In the genomic region with DNA sequence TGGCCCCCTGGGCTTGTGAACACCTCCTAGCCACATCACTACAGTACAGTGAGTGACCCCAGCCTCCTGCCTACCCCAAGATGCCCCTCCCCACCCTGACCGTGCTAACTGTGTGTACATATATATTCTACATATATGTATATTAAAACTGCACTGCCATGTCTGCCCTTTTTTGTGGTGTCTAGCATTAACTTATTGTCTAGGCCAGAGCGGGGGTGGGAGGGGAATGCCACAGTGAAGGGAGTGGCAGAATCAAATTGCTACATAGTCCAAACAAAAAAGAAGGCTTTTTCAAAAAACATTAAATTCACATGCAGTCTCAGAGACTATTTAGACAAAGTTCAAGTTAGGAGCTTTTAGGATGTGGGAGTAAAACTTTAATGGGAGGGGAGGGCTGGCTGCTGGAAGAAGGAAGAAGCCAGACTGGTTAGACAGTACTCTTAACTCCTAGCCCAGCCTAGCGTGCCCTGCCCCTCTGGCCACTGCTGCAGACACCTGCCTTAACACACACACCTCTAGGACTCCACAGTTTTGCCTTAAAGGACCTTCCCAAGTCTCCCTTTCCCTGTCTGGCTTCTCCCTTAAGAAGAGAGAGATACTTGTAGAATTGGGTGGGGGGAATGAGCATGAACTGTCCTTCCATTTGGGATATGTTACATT, we compare ENCODE assay signal across 17 cellular contexts. TPM values are rescaled to one million over a fixed set of nuclear protein-coding genes. Genes with fewer than 3 reads are reported as not detected.
DNase-seq lines count a peak whose midpoint lies in the region; ATAC-seq and TF ChIP-seq lines count a peak whose summit lies in the region.
"Had no signal": no experiment of that assay in that cellular context is flagged by ENCODE, and none has a peak within 500 bp of the region (broad histone marks: within the 10 kb centered on the region; RNA-seq: fewer than 3 reads in every experiment).

No MANE protein-coding gene starts in this region.

- no peaks in the 10 kb centered on the region for H3K9me3 ChIP-seq in CD4-positive, alpha-beta T cell (ENCODE audit: control insufficient read depth, low read length)
- H3K9me3 ChIP-seq: ovary, spleen had no signal

- H2AFZ ChIP-seq in KMS-11 (ENCODE audit: low read depth), result no peak overlapping the region

- peaks cover 14% of the 10 kb centered on the region for H3K79me2 ChIP-seq in KMS-11 (ENCODE audit: insufficient read depth, low read depth)

- TF ChIP-seq CTCF in CD4-positive, alpha-beta T cell (IDR thresholded peaks at IDR 0.05), result no peak
- TF ChIP-seq CTCF in KMS-11 (conservative IDR thresholded peaks at IDR 0.05; ENCODE audit: low read depth, low read length) (no peak), nephron progenitor cell (IDR thresholded peaks at IDR 0.05) (no peak)

- no peak overlapping the region for H3K27ac ChIP-seq in CD4-positive, alpha-beta T cell (ENCODE audit: low read depth, low read length)
- peak overlapping the region; percentile 5; the same call in 1 of the 2 replicates for H3K27ac ChIP-seq in KMS-11
- H3K27ac ChIP-seq: ovary had no signal

- H3K4me2 ChIP-seq in KMS-11, result no peak overlapping the region

- H3K4me3 ChIP-seq in KMS-11 (IDR thresholded peaks at IDR 0.05; ENCODE audit: insufficient read depth, low read depth, low read length), result no peak overlapping the region
- H3K4me3 ChIP-seq: ovary, spleen had no signal

- intact Hi-C loops in CD4-positive, alpha-beta T cell (cut with DNase I, micrococcal nuclease), result no loop called here
- intact Hi-C loops in dendritic cell treated with granulocyte-macrophage colony-stimulating factor and Interleukin-4, amounts not matched to agents 40 ng/mL and 50 ng/mL, for 4 days (cut with micrococcal nuclease), result no loop called here

- H3K27ac Mint-ChIP-seq in CD4-positive, alpha-beta T cell, result peak overlapping the region; percentile 18
- H3K27ac Mint-ChIP-seq in dendritic cell treated with granulocyte-macrophage colony-stimulating factor and Interleukin-4, amounts not matched to agents 40 ng/mL and 50 ng/mL, for 4 days, result peak overlapping the region; percentile 19
- H3K27ac Mint-ChIP-seq in nephron progenitor cell, result peak overlapping the region; percentile 15
- H3K27ac Mint-ChIP-seq: B cell had no signal

- no peak for DNase-seq in CD4-positive, alpha-beta T cell
- DNase-seq in nephron progenitor cell (no peak), SW480 (ENCODE audit: low spot score) (no peak), NCI-H524 treated with DMSO at 0.1 percent for 48 hours (lab: John Stamatoyannopoulos, UW) (no peak)
- DNase-seq: amygdala, DMS79 treated with DMSO at 0.1 percent for 48 hours, NCI-H1694, NCI-H510A, ovary, spleen had no signal

- H3K27me3 ChIP-seq in CD4-positive, alpha-beta T cell (ENCODE audit: control insufficient read depth, insufficient read depth, low read length), result no peaks in the 10 kb centered on the region
- H3K27me3 ChIP-seq in KMS-11 (ENCODE audit: insufficient read depth, low read depth), result no peaks in the 10 kb centered on the region
- H3K27me3 ChIP-seq: ovary, spleen had no signal

- CTCF ChIA-PET in CD4-positive, alpha-beta T cell (lab: Charles Lee), result no interaction called here

- H4K20me1 ChIP-seq in KMS-11 (ENCODE audit: insufficient read depth), result 0 out of 2 replicates have a peak, but pooled peaks cover 4% of the 10 kb centered on the region

- peaks cover 27% of the 10 kb centered on the region; the same call in 1 of the 2 replicates for H3K36me3 ChIP-seq in KMS-11 (ENCODE audit: insufficient read depth)
- H3K36me3 ChIP-seq: ovary had no signal

- POLR2A ChIA-PET in CD4-positive, alpha-beta T cell (lab: Charles Lee), result no interaction called here

- peaks cover 17% of the 10 kb centered on the region for H3K4me1 ChIP-seq in KMS-11 (ENCODE audit: low read depth, poor library complexity, severe bottlenecking)

- no peaks in the 10 kb centered on the region for H3K27me3 Mint-ChIP-seq in CD4-positive, alpha-beta T cell
- no peaks in the 10 kb centered on the region for H3K27me3 Mint-ChIP-seq in dendritic cell treated with granulocyte-macrophage colony-stimulating factor and Interleukin-4, amounts not matched to agents 40 ng/mL and 50 ng/mL, for 4 days
- H3K27me3 Mint-ChIP-seq in nephron progenitor cell (ENCODE audit: low read depth, poor library complexity), result no peaks in the 10 kb centered on the region
- H3K27me3 Mint-ChIP-seq: B cell had no signal

- no peak for ATAC-seq in CD4-positive, alpha-beta T cell (ENCODE audit: poor library complexity)
- ATAC-seq in HG02623 (IDR thresholded peaks at IDR 0.05; ENCODE audit: unreplicated experiment) (no peak), HG03045 (IDR thresholded peaks at IDR 0.05; ENCODE audit: unreplicated experiment) (no peak)
- ATAC-seq: activated CD4-positive, CD25-positive, alpha-beta regulatory T cell treated with anti-CD3 and anti-CD28 coated beads, Interleukin-2, amount 50 U/mL, for 24 hours had no signal

- H3K9ac ChIP-seq in KMS-11, result no peak overlapping the region

- no peak overlapping the region for H3K4me3 Mint-ChIP-seq in CD4-positive, alpha-beta T cell
- H3K4me3 Mint-ChIP-seq in dendritic cell treated with granulocyte-macrophage colony-stimulating factor and Interleukin-4, amounts not matched to agents 40 ng/mL and 50 ng/mL, for 4 days, result no peak overlapping the region
- H3K4me3 Mint-ChIP-seq in nephron progenitor cell, result no peak overlapping the region
- H3K4me3 Mint-ChIP-seq: B cell had no signal

- no peaks in the 10 kb centered on the region for H3K9me3 Mint-ChIP-seq in CD4-positive, alpha-beta T cell
- no peaks in the 10 kb centered on the region for H3K9me3 Mint-ChIP-seq in dendritic cell treated with granulocyte-macrophage colony-stimulating factor and Interleukin-4, amounts not matched to agents 40 ng/mL and 50 ng/mL, for 4 days
- H3K9me3 Mint-ChIP-seq in nephron progenitor cell, result no peaks in the 10 kb centered on the region

- H3K36me3 Mint-ChIP-seq in CD4-positive, alpha-beta T cell (ENCODE audit: low read depth), result peaks cover 83% of the 10 kb centered on the region
- peaks cover 99% of the 10 kb centered on the region for H3K36me3 Mint-ChIP-seq in dendritic cell treated with granulocyte-macrophage colony-stimulating factor and Interleukin-4, amounts not matched to agents 40 ng/mL and 50 ng/mL, for 4 days (ENCODE audit: low read depth)
- H3K36me3 Mint-ChIP-seq in nephron progenitor cell (ENCODE audit: low read depth), result peaks cover 48% of the 10 kb centered on the region

- peaks cover 8% of the 10 kb centered on the region for H3K4me1 Mint-ChIP-seq in CD4-positive, alpha-beta T cell (ENCODE audit: low read depth)
- peaks cover 62% of the 10 kb centered on the region for H3K4me1 Mint-ChIP-seq in dendritic cell treated with granulocyte-macrophage colony-stimulating factor and Interleukin-4, amounts not matched to agents 40 ng/mL and 50 ng/mL, for 4 days (ENCODE audit: low read depth)
- peaks cover 16% of the 10 kb centered on the region for H3K4me1 Mint-ChIP-seq in nephron progenitor cell

RNA-seq across cellular contexts. Expression of a gene that starts 9.4 kb away (rescaled TPM):
- 10 to 100 TPM in 1 of 2 experiments, 1 to 10 TPM in 1; 9.4 to 10.3 TPM for total RNA-seq in CD4-positive, alpha-beta T cell

RNA-seq across cellular contexts. Expression of a gene that starts 24.2 kb away (rescaled TPM):
- not detected for total RNA-seq in CD4-positive, alpha-beta T cell
- total RNA-seq: B cell, lung microvascular endothelial cell had no signal

RNA-seq across cellular contexts. Expression of a gene that starts 47.7 kb away (rescaled TPM):
- 100 to 1,000 TPM; 151 to 154 TPM for total RNA-seq in CD4-positive, alpha-beta T cell
